ENCODE assay signal across 19 cellular contexts in genomic region chrX:20670611-20671010, GRCh38.
DNase-seq lines count a peak whose midpoint lies in the region; ATAC-seq, FAIRE-seq and TF ChIP-seq lines count a peak whose summit lies in the region.
"Had no signal": no experiment of that assay in that cellular context is flagged by ENCODE, and none has a peak within 500 bp of the region (broad histone marks: within the 10 kb centered on the region; RNA-seq: fewer than 3 reads in every experiment).

No MANE protein-coding gene starts in this region.

- FAIRE-seq in astrocyte (lab: Jason Lieb, UNC) = no peak
- FAIRE-seq in GM19239 (lab: Jason Lieb, UNC) = no peak
- FAIRE-seq: A204.1, H54 had no signal

- no peak for DNase-seq in astrocyte (ENCODE audit: low read depth)
- DNase-seq in activated CD4-positive, alpha-beta memory T cell treated with anti-CD3 and anti-CD28 coated beads, Interleukin-2, amount 10 ng/mL, durations not matched to agents 7 days and 5 days = no peak
- DNase-seq in GM23338 (ENCODE audit: low spot score) = no peak
- DNase-seq in CD4-positive, alpha-beta T cell = no peak
- no peak for DNase-seq in GM19239 (ENCODE audit: insufficient read length, low spot score)
- DNase-seq: ACHN; BE2C; C1 segment of cervical spinal cord; CD4-positive, CD25-positive, alpha-beta regulatory T cell; DMS153; DMS79; GDM1; HCEC 1CT; Kasumi-1; KG1 had no signal

- H3K4me1 Mint-ChIP-seq in astrocyte (ENCODE audit: low read depth, unreplicated experiment) (peaks cover 18% of the 10 kb centered on the region), GM23338 (peaks cover 1% of the 10 kb centered on the region; the same call in 2 of the 3 replicates)
- no peaks in the 10 kb centered on the region for H3K4me1 Mint-ChIP-seq in activated CD4-positive, alpha-beta memory T cell treated with anti-CD3 and anti-CD28 coated beads, Interleukin-2, amount 10 ng/mL, durations not matched to agents 7 days and 5 days
- no peaks in the 10 kb centered on the region for H3K4me1 Mint-ChIP-seq in CD4-positive, alpha-beta T cell (ENCODE audit: low read depth)
- H3K4me1 Mint-ChIP-seq: CD4-positive, CD25-positive, alpha-beta regulatory T cell had no signal

- no peak overlapping the region for H3K4me3 Mint-ChIP-seq in astrocyte (ENCODE audit: unreplicated experiment)
- H3K4me3 Mint-ChIP-seq in activated CD4-positive, alpha-beta memory T cell treated with anti-CD3 and anti-CD28 coated beads, Interleukin-2, amount 10 ng/mL, durations not matched to agents 7 days and 5 days = no peak overlapping the region
- H3K4me3 Mint-ChIP-seq in GM23338 = no peak overlapping the region
- H3K4me3 Mint-ChIP-seq in CD4-positive, alpha-beta T cell = no peak overlapping the region
- H3K4me3 Mint-ChIP-seq: CD4-positive, CD25-positive, alpha-beta regulatory T cell had no signal

- H3K9me3 Mint-ChIP-seq in astrocyte (ENCODE audit: unreplicated experiment) (no peaks in the 10 kb centered on the region), GM23338 (no peaks in the 10 kb centered on the region)
- H3K9me3 Mint-ChIP-seq in activated CD4-positive, alpha-beta memory T cell treated with anti-CD3 and anti-CD28 coated beads, Interleukin-2, amount 10 ng/mL, durations not matched to agents 7 days and 5 days = no peaks in the 10 kb centered on the region
- no peaks in the 10 kb centered on the region for H3K9me3 Mint-ChIP-seq in CD4-positive, alpha-beta T cell

- intact Hi-C loops in CD4-positive, alpha-beta T cell (cut with DNase I, micrococcal nuclease) = no loop called here

- ATAC-seq in GM19351 (IDR thresholded peaks at IDR 0.05; ENCODE audit: unreplicated experiment) (peak; percentile 51), HG03378 (IDR thresholded peaks at IDR 0.05; ENCODE audit: unreplicated experiment) (peak; percentile 45), GM23338 (no peak)
- no peak for ATAC-seq in CD4-positive, alpha-beta T cell (ENCODE audit: poor library complexity)

- H3K27ac Mint-ChIP-seq in astrocyte (ENCODE audit: unreplicated experiment) (peak overlapping the region; percentile 4), GM23338 (no peak overlapping the region)
- no peak overlapping the region for H3K27ac Mint-ChIP-seq in activated CD4-positive, alpha-beta memory T cell treated with anti-CD3 and anti-CD28 coated beads, Interleukin-2, amount 10 ng/mL, durations not matched to agents 7 days and 5 days
- no peak overlapping the region for H3K27ac Mint-ChIP-seq in CD4-positive, alpha-beta T cell
- H3K27ac Mint-ChIP-seq: CD4-positive, CD25-positive, alpha-beta regulatory T cell had no signal

- CTCF ChIA-PET in activated CD4-positive, alpha-beta memory T cell treated with anti-CD3 and anti-CD28 coated beads, Interleukin-2, amount 10 ng/mL, durations not matched to agents 7 days and 5 days (lab: Charles Lee) = no interaction called here
- CTCF ChIA-PET in CD4-positive, alpha-beta T cell (lab: Charles Lee) = interaction anchor here (1.2 kb wide), 1 partner anchor 37 kb away, joined by 3 read pairs; no protein-coding TSS in a partner anchor

- no peaks in the 10 kb centered on the region for H3K9me3 ChIP-seq in astrocyte (ENCODE audit: insufficient read depth, low read depth, low read length)
- H3K9me3 ChIP-seq in CD4-positive, alpha-beta T cell (ENCODE audit: control insufficient read depth, low read length) = no peaks in the 10 kb centered on the region
- H3K9me3 ChIP-seq: BE2C had no signal

- H3K4me3 ChIP-seq in astrocyte (ENCODE audit: insufficient read depth, low read depth, low read length) (no peak overlapping the region), GM23338 (no peak overlapping the region)

- H3K36me3 Mint-ChIP-seq in astrocyte (ENCODE audit: low read depth, unreplicated experiment) (no peaks in the 10 kb centered on the region), GM23338 (ENCODE audit: low read depth) (no peaks in the 10 kb centered on the region)
- no peaks in the 10 kb centered on the region for H3K36me3 Mint-ChIP-seq in activated CD4-positive, alpha-beta memory T cell treated with anti-CD3 and anti-CD28 coated beads, Interleukin-2, amount 10 ng/mL, durations not matched to agents 7 days and 5 days (ENCODE audit: low read depth)
- H3K36me3 Mint-ChIP-seq in CD4-positive, alpha-beta T cell (ENCODE audit: low read depth) = no peaks in the 10 kb centered on the region
- H3K36me3 Mint-ChIP-seq: CD4-positive, CD25-positive, alpha-beta regulatory T cell had no signal

- no peak overlapping the region for H3K9ac ChIP-seq in astrocyte (ENCODE audit: low read length)

- H3K4me1 ChIP-seq in astrocyte (ENCODE audit: insufficient read depth, low read length) = no peaks in the 10 kb centered on the region
- H3K4me1 ChIP-seq in GM23338 (ENCODE audit: insufficient read depth) = no peaks in the 10 kb centered on the region
- H3K4me1 ChIP-seq: BE2C had no signal

- H3K79me2 ChIP-seq in astrocyte (ENCODE audit: insufficient read depth, low read length) = no peaks in the 10 kb centered on the region
- H3K79me2 ChIP-seq in GM23338 (replicated peaks; ENCODE audit: insufficient read depth) = no peaks in the 10 kb centered on the region

- no peak for TF ChIP-seq CTCF in astrocyte (IDR thresholded peaks at IDR 0.05; ENCODE audit: insufficient read depth, low read depth, low read length)
- TF ChIP-seq CTCF in GM23338 (conservative IDR thresholded peaks at IDR 0.05; ENCODE audit: low read depth in 2 of 2) = no peak
- no peak for TF ChIP-seq CTCF in CD4-positive, alpha-beta T cell (IDR thresholded peaks at IDR 0.05)

- H3K27ac ChIP-seq in astrocyte (ENCODE audit: low read depth, low read length) (no peak overlapping the region), GM23338 (ENCODE audit: low read depth) (no peak overlapping the region)
- H3K27ac ChIP-seq in CD4-positive, alpha-beta T cell (ENCODE audit: low read depth, low read length) = no peak overlapping the region

- no peaks in the 10 kb centered on the region for H3K9me2 ChIP-seq in GM23338 (ENCODE audit: insufficient read depth)

- H3K4me2 ChIP-seq in astrocyte (ENCODE audit: low read length) (no peak overlapping the region), GM23338 (no peak overlapping the region)

- H3K27me3 Mint-ChIP-seq in astrocyte (ENCODE audit: low read depth, unreplicated experiment) (no peaks in the 10 kb centered on the region), GM23338 (ENCODE audit: insufficient read depth, low read depth, poor library complexity) (peaks cover 2% of the 10 kb centered on the region)
- peaks cover 2% of the 10 kb centered on the region for H3K27me3 Mint-ChIP-seq in activated CD4-positive, alpha-beta memory T cell treated with anti-CD3 and anti-CD28 coated beads, Interleukin-2, amount 10 ng/mL, durations not matched to agents 7 days and 5 days
- no peaks in the 10 kb centered on the region for H3K27me3 Mint-ChIP-seq in CD4-positive, alpha-beta T cell
- H3K27me3 Mint-ChIP-seq: CD4-positive, CD25-positive, alpha-beta regulatory T cell had no signal

- H2AFZ ChIP-seq in astrocyte (ENCODE audit: low read depth, low read length) (no peak overlapping the region), GM23338 (no peak overlapping the region)

- H3K27me3 ChIP-seq in astrocyte (ENCODE audit: insufficient read depth, low read length) (no peaks in the 10 kb centered on the region), GM23338 (ENCODE audit: insufficient read depth) (no peaks in the 10 kb centered on the region)
- no peaks in the 10 kb centered on the region for H3K27me3 ChIP-seq in CD4-positive, alpha-beta T cell (ENCODE audit: control insufficient read depth, insufficient read depth, low read length)
- H3K27me3 ChIP-seq: BE2C had no signal

- H4K20me1 ChIP-seq in astrocyte (ENCODE audit: insufficient read depth, low read length) = no peaks in the 10 kb centered on the region
- no peaks in the 10 kb centered on the region for H4K20me1 ChIP-seq in GM23338 (replicated peaks; ENCODE audit: insufficient read depth)

- no peaks in the 10 kb centered on the region for H3F3A ChIP-seq in GM23338 (replicated peaks; ENCODE audit: low read depth)

- H3K36me3 ChIP-seq in astrocyte (ENCODE audit: insufficient read depth, low read length) = no peaks in the 10 kb centered on the region
- no peaks in the 10 kb centered on the region for H3K36me3 ChIP-seq in GM23338 (ENCODE audit: insufficient read depth)
- H3K36me3 ChIP-seq: BE2C had no signal

- POLR2A ChIA-PET in activated CD4-positive, alpha-beta memory T cell treated with anti-CD3 and anti-CD28 coated beads, Interleukin-2, amount 10 ng/mL, durations not matched to agents 7 days and 5 days (lab: Charles Lee) = no interaction called here
- POLR2A ChIA-PET in CD4-positive, alpha-beta T cell (lab: Charles Lee) = no interaction called here

Comparison
In these comparisons a context has a peak if more than half of its experiments do, and no peak if none do; other contexts are left out.
1. ATAC-seq: peak in GM19351 (single experiment) and HG03378 (single experiment); none in GM23338 (single experiment) and CD4-positive, alpha-beta T cell (single experiment).